In the genomic region with DNA sequence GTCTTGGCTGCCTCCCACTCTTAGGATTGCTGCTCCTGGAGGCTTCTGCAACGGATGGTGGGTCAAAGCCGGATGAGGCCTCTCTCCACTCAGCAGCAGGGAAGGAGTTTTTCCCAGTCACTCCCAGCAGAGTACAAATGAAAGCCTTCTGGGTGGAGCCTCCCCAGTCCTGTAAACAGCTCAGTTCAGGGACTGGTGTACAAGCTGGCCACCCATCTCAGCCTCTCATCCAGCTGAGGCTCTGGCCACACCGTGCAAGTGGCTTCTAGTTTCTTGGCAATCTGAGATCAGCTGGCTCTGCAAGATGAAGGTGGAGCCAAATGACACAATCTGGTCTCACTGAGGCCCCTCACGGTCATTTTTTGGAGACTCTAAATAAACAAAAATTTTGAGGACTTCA, we compare ENCODE assay signal across 19 cellular contexts. TPM values are rescaled to one million over a fixed set of nuclear protein-coding genes. Genes with fewer than 3 reads are reported as not detected.
DNase-seq lines count a peak whose midpoint lies in the region; ATAC-seq and TF ChIP-seq lines count a peak whose summit lies in the region.
"Had no signal": no experiment of that assay in that cellular context is flagged by ENCODE, and none has a peak within 500 bp of the region (broad histone marks: within the 10 kb centered on the region; RNA-seq: fewer than 3 reads in every experiment).

No MANE protein-coding gene starts in this region.

- H3K36me3 Mint-ChIP-seq in activated T-cell treated with anti-CD3 and anti-CD28 coated beads, Interleukin-2, amount 50 U/mL, for 24 hours (ENCODE audit: low read depth) = peaks cover 98% of the 10 kb centered on the region

- no peaks in the 10 kb centered on the region for H3K27me3 ChIP-seq in spleen (replicated peaks in 1 of 7)
- no peaks in the 10 kb centered on the region for H3K27me3 ChIP-seq in aorta (ENCODE audit: control insufficient read depth in 1 of 2, insufficient read depth in 2 of 2, low read length in 1 of 2)
- H3K27me3 ChIP-seq: BLaER1 treated with 17β-estradiol and CSF1 and Interleukin-3, amounts not matched to agents 10 nM and 100 nM had no signal

- no peak overlapping the region for H3K4me3 Mint-ChIP-seq in activated T-cell treated with anti-CD3 and anti-CD28 coated beads, Interleukin-2, amount 50 U/mL, for 24 hours
- H3K4me3 Mint-ChIP-seq: naive B cell had no signal

- intact Hi-C loops in lower leg skin (cut with DNase I; ENCODE audit: low total_unique reads) (no loop called here), spleen (cut with DNase I; ENCODE audit: low total_unique reads) (no loop called here), aorta (cut with DNase I) (no loop called here)

- DNase-seq in activated T-cell treated with anti-CD3 and anti-CD28 coated beads, Interleukin-2, amount 50 U/mL, for 24 hours = no peak
- DNase-seq in activated T-cell treated with anti-CD3 and anti-CD28 coated beads for 4 hours (no peak), lower leg skin (ENCODE audit: low spot score in 2 of 2) (peak; percentile 85 to 93), spleen (no peak), aorta (peak in 1 of 2 donors; percentile 77), NCI-H524 treated with DMSO at 0.1 percent for 48 hours (lab: John Stamatoyannopoulos, UW) (no peak)
- DNase-seq: anterior cingulate cortex; DMS 273 treated with DMSO at 0.1 percent for 48 hours; hippocampal formation; naive B cell; NCI-H1436 treated with DMSO at 0.1 percent for 48 hours; NCI-H2227 treated with DMSO at 0.1 percent for 48 hours; stimulated activated CD4-positive, alpha-beta T cell treated with anti-CD3 and anti-CD28 coated beads, Interleukin-15, amount 100 ng/mL, for 24 hours had no signal

- 44 to 60% methylated on average over 3 to 4 of the region's 4 CpGs for WGBS in lower leg skin, 2 donors
- WGBS in spleen, 5 donors = 73 to 96% (median 83%) methylated on average over 4 of the region's 4 CpGs
- WGBS in aorta, 2 donors = 35 to 39% methylated on average over 4 of the region's 4 CpGs

- no peaks in the 10 kb centered on the region for H3K4me1 Mint-ChIP-seq in activated T-cell treated with anti-CD3 and anti-CD28 coated beads, Interleukin-2, amount 50 U/mL, for 24 hours (ENCODE audit: low read depth)

- H3K9me3 ChIP-seq in spleen (no peaks in the 10 kb centered on the region), aorta (ENCODE audit: control insufficient read depth, low read length) (no peaks in the 10 kb centered on the region)
- H3K9me3 ChIP-seq: BLaER1 treated with 17β-estradiol and CSF1 and Interleukin-3, amounts not matched to agents 10 nM and 100 nM had no signal

- TF ChIP-seq CTCF in lower leg skin (IDR thresholded peaks at IDR 0.05) = no peak
- no peak for TF ChIP-seq CTCF in spleen (IDR thresholded peaks at IDR 0.05 in 8 of 11, conservative IDR thresholded peaks at IDR 0.05 in 3 of 11)

- ATAC-seq in aorta (ENCODE audit: low FRiP score) (peak; percentile 79), HG02938 (IDR thresholded peaks at IDR 0.05; ENCODE audit: unreplicated experiment) (no peak), GM18502 (IDR thresholded peaks at IDR 0.05; ENCODE audit: poor library complexity, unreplicated experiment) (no peak)

- TF ChIP-seq POLR2A in lower leg skin (IDR thresholded peaks at IDR 0.05) (no peak), spleen (IDR thresholded peaks at IDR 0.05) (no peak)

- no peaks in the 10 kb centered on the region for H3K9me3 Mint-ChIP-seq in activated T-cell treated with anti-CD3 and anti-CD28 coated beads, Interleukin-2, amount 50 U/mL, for 24 hours
- H3K9me3 Mint-ChIP-seq: naive B cell had no signal

- H3K36me3 ChIP-seq in spleen (peaks cover 0 to 100% (median 92%) of the 10 kb centered on the region in 6 donors), aorta (ENCODE audit: control insufficient read depth in 1 of 2, insufficient read depth in 2 of 2, low read length in 1 of 2) (peaks cover 8 to 22% of the 10 kb centered on the region in 2 donors)

- H3K27ac Mint-ChIP-seq in activated T-cell treated with anti-CD3 and anti-CD28 coated beads, Interleukin-2, amount 50 U/mL, for 24 hours = peak overlapping the region; percentile 50

- H3K4me1 ChIP-seq in spleen (peaks cover 2 to 53% (median 25%) of the 10 kb centered on the region in 6 donors), aorta (ENCODE audit: control insufficient read depth in 1 of 2, insufficient read depth in 2 of 2, low read length in 2 of 2) (no peaks in the 10 kb centered on the region)

- no peak overlapping the region for H3K4me3 ChIP-seq in lower leg skin (ENCODE audit: low read depth, poor library complexity, severe bottlenecking)
- H3K4me3 ChIP-seq in spleen = no peak overlapping the region
- no peak overlapping the region for H3K4me3 ChIP-seq in aorta (ENCODE audit: low read length in 2 of 2)
- H3K4me3 ChIP-seq: BLaER1 treated with 17β-estradiol and CSF1 and Interleukin-3, amounts not matched to agents 10 nM and 100 nM had no signal

- no peaks in the 10 kb centered on the region for H3K27me3 Mint-ChIP-seq in activated T-cell treated with anti-CD3 and anti-CD28 coated beads, Interleukin-2, amount 50 U/mL, for 24 hours
- H3K27me3 Mint-ChIP-seq: naive B cell had no signal

- peak overlapping the region in 6 of 8 donors; percentile 43 to 89 (median 86) for H3K27ac ChIP-seq in spleen
- H3K27ac ChIP-seq in aorta (ENCODE audit: low read depth in 1 of 2, low read length in 2 of 2) = no peak overlapping the region
- H3K27ac ChIP-seq: 22Rv1; BLaER1 treated with 17β-estradiol and CSF1 and Interleukin-3, amounts not matched to agents 10 nM and 100 nM; RWPE1 had no signal

RNA-seq across cellular contexts. Expression of a gene that starts 10.0 kb away (rescaled TPM):
- total RNA-seq in lower leg skin = 100 to 1,000 TPM; 399 to 695 (median 446) TPM
- 100 to 1,000 TPM in 6 of 7 donors, 10 to 100 TPM in 1; 78.7 to 886 (median 416) TPM for total RNA-seq in spleen
- 100 to 1,000 TPM; 158 to 261 (median 256) TPM for polyA plus RNA-seq in spleen
- total RNA-seq in aorta = 1,000 to 10,000 TPM in 1 of 2 donors, 100 to 1,000 TPM in 1; 694 to 1,257 TPM
- polyA plus RNA-seq in aorta = 100 to 1,000 TPM; 514 to 520 TPM
- total RNA-seq: T-helper 1 cell treated with Interleukin-12 subunit alpha and Interleukin-12 subunit beta and Interleukin-4 antibody, amounts not matched to agents 30 ng/mL and 1 ng/mL, for 36 hours had no signal

RNA-seq across cellular contexts. Expression of a gene that starts 50.5 kb away (rescaled TPM):
- total RNA-seq in lower leg skin (100 to 1,000 TPM in 1 of 4 donors, 10 to 100 TPM in 3; 91.2 to 123 (median 98.1) TPM), spleen (100 to 1,000 TPM; 179 to 260 (median 218) TPM), aorta (100 to 1,000 TPM in 1 of 2 donors, 10 to 100 TPM in 1; 83.3 to 105 TPM)
- polyA plus RNA-seq in spleen (100 to 1,000 TPM in 1 of 3 donors, 10 to 100 TPM in 2; 67.7 to 149 (median 95.9) TPM), aorta (10 to 100 TPM; 63.3 to 80.3 TPM)

Comparison
In these comparisons a context has a peak if more than half of its experiments do, and no peak if none do; other contexts are left out.
1. DNase-seq: peak in lower leg skin (2 of 2); none in activated T-cell treated with anti-CD3 and anti-CD28 coated beads, Interleukin-2, amount 50 U/mL, for 24 hours (single experiment), activated T-cell treated with anti-CD3 and anti-CD28 coated beads for 4 hours (single experiment), spleen (single experiment) and NCI-H524 treated with DMSO at 0.1 percent for 48 hours (single experiment).
2. H3K27ac ChIP-seq: peak in spleen (6 of 8); none in aorta (0 of 2).